Comparison of ENCODE assay signal across 1 cellular context in the genomic region with DNA sequence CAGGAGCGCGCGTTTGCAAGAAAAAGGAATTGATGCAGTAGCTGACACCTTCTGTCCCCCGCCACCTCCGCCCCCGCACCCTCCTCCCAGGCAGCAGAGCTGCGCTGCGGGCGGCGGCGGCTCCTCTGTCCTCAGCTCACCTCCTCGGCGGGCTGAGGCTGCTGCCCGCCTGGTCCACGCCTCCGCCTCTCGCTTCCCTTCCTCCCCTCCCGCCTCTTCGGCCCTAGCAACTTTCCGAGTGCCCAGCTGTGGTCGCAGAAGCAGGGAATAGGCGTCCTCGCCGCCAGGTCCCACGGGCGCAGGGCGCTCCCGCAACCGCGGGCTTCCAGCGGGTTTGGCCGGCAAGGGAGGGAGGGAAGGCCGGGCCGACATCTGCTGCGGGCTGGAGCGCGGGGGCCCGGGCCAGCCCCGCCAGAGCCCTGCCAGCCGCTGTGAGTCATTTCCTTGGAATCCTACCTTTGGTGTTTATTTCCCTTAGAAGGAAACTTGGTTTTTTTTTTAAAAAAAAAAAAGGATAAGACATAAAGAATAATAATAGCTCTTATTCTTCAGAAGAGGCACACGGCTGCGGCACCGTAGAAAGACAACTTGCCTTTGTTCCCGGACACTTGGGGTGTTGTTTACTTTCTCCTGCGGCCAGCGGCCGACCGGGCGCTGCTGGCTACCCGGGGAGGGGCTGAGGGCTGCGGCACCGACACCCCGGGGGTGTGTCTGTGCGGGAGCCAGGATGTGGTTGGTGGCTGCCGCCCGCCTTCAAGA.
TF ChIP-seq lines count a peak whose summit lies in the region.

No MANE protein-coding gene starts in this region.

TF ChIP-seq in GM12878, 131 proteins besides CTCF, POLR2A, EP300 and RAD21 (continued from another document):
- TF ChIP-seq RCOR1 (conservative IDR thresholded peaks at IDR 0.05; ENCODE audit: low read depth, low read length) (no peak), SMAD1 (IDR thresholded peaks at IDR 0.05; ENCODE audit: low read depth, partially characterized antibody) (no peak), ZZZ3 (IDR thresholded peaks at IDR 0.05; ENCODE audit: control insufficient read depth, insufficient read length, low read depth) (no peak), EGR1 (IDR thresholded peaks at IDR 0.05; ENCODE audit: borderline replicate concordance in 1 of 2, low read depth in 2 of 2, low read length in 2 of 2) (peak in 1 of 2 experiments; percentile 29; a peak in 1 of 3 replicates), SMARCA5 (IDR thresholded peaks at IDR 0.05) (no peak), ZSCAN29 (IDR thresholded peaks at IDR 0.05) (no peak)
- TF ChIP-seq, protein P1, sequence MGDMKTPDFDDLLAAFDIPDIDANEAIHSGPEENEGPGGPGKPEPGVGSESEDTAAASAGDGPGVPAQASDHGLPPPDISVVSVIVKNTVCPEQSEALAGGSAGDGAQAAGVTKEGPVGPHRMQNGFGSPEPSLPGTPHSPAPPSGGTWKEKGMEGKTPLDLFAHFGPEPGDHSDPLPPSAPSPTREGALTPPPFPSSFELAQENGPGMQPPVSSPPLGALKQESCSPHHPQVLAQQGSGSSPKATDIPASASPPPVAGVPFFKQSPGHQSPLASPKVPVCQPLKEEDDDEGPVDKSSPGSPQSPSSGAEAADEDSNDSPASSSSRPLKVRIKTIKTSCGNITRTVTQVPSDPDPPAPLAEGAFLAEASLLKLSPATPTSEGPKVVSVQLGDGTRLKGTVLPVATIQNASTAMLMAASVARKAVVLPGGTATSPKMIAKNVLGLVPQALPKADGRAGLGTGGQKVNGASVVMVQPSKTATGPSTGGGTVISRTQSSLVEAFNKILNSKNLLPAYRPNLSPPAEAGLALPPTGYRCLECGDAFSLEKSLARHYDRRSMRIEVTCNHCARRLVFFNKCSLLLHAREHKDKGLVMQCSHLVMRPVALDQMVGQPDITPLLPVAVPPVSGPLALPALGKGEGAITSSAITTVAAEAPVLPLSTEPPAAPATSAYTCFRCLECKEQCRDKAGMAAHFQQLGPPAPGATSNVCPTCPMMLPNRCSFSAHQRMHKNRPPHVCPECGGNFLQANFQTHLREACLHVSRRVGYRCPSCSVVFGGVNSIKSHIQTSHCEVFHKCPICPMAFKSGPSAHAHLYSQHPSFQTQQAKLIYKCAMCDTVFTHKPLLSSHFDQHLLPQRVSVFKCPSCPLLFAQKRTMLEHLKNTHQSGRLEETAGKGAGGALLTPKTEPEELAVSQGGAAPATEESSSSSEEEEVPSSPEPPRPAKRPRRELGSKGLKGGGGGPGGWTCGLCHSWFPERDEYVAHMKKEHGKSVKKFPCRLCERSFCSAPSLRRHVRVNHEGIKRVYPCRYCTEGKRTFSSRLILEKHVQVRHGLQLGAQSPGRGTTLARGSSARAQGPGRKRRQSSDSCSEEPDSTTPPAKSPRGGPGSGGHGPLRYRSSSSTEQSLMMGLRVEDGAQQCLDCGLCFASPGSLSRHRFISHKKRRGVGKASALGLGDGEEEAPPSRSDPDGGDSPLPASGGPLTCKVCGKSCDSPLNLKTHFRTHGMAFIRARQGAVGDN (IDR thresholded peaks at IDR 0.05), result no peak
- TF ChIP-seq, protein P2, sequence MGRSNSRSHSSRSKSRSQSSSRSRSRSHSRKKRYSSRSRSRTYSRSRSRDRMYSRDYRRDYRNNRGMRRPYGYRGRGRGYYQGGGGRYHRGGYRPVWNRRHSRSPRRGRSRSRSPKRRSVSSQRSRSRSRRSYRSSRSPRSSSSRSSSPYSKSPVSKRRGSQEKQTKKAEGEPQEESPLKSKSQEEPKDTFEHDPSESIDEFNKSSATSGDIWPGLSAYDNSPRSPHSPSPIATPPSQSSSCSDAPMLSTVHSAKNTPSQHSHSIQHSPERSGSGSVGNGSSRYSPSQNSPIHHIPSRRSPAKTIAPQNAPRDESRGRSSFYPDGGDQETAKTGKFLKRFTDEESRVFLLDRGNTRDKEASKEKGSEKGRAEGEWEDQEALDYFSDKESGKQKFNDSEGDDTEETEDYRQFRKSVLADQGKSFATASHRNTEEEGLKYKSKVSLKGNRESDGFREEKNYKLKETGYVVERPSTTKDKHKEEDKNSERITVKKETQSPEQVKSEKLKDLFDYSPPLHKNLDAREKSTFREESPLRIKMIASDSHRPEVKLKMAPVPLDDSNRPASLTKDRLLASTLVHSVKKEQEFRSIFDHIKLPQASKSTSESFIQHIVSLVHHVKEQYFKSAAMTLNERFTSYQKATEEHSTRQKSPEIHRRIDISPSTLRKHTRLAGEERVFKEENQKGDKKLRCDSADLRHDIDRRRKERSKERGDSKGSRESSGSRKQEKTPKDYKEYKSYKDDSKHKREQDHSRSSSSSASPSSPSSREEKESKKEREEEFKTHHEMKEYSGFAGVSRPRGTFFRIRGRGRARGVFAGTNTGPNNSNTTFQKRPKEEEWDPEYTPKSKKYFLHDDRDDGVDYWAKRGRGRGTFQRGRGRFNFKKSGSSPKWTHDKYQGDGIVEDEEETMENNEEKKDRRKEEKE (IDR thresholded peaks at IDR 0.05), result no peak
